In the genomic region with DNA sequence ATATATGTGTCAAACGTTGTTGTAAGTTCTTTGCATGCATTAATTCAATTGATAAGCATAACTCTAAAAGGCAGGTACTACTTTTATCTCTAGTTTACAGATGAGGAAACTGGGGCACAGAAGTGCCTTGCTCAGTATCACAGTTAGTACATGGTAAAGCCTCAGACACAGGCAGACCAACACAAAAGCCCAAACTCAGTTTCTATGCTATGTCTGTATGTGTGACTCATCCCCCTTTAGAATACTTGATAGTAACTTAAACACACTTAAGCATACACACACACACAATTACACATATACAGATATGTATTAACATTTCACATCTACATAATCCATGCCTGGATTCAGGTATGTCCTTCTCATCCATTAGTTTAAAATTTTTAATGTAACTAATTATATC, we compare ENCODE assay signal across 1 cellular context.
TF ChIP-seq lines count a peak whose summit lies in the region.

No MANE protein-coding gene starts in this region.

TF ChIP-seq in WTC11, 78 proteins besides CTCF, POLR2A, EP300 and RAD21 (continued from another document):
- TF ChIP-seq, protein P1, sequence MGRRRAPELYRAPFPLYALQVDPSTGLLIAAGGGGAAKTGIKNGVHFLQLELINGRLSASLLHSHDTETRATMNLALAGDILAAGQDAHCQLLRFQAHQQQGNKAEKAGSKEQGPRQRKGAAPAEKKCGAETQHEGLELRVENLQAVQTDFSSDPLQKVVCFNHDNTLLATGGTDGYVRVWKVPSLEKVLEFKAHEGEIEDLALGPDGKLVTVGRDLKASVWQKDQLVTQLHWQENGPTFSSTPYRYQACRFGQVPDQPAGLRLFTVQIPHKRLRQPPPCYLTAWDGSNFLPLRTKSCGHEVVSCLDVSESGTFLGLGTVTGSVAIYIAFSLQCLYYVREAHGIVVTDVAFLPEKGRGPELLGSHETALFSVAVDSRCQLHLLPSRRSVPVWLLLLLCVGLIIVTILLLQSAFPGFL (CRISPR knock-in tag; IDR thresholded peaks at IDR 0.05; ENCODE audit: borderline replicate concordance), result no peak
- TF ChIP-seq E2F5 (CRISPR knock-in tag; IDR thresholded peaks at IDR 0.05), result no peak
